Comparison of ENCODE assay signal across 1 cellular context in genomic region chr16:85719605-85720318, GRCh38.
A peak's percentile ranks its signal among the peaks of the same experiment; 100 is the strongest.
TF ChIP-seq lines count a peak whose summit lies in the region.

No MANE protein-coding gene starts in this region.

TF ChIP-seq in K562, 482 proteins besides CTCF, POLR2A, EP300 and RAD21 (continued from another document):
- TF ChIP-seq, protein P1, sequence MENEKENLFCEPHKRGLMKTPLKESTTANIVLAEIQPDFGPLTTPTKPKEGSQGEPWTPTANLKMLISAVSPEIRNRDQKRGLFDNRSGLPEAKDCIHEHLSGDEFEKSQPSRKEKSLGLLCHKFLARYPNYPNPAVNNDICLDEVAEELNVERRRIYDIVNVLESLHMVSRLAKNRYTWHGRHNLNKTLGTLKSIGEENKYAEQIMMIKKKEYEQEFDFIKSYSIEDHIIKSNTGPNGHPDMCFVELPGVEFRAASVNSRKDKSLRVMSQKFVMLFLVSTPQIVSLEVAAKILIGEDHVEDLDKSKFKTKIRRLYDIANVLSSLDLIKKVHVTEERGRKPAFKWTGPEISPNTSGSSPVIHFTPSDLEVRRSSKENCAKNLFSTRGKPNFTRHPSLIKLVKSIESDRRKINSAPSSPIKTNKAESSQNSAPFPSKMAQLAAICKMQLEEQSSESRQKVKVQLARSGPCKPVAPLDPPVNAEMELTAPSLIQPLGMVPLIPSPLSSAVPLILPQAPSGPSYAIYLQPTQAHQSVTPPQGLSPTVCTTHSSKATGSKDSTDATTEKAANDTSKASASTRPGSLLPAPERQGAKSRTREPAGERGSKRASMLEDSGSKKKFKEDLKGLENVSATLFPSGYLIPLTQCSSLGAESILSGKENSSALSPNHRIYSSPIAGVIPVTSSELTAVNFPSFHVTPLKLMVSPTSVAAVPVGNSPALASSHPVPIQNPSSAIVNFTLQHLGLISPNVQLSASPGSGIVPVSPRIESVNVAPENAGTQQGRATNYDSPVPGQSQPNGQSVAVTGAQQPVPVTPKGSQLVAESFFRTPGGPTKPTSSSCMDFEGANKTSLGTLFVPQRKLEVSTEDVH (IDR thresholded peaks at IDR 0.05; ENCODE audit: low read depth, partially characterized antibody): no peak
- TF ChIP-seq PTBP1 (IDR thresholded peaks at IDR 0.05; ENCODE audit: low read depth, low read length): 0 out of 2 replicates have a peak, but pooled peaks have one; percentile 43
